8 cellular contexts compared by ENCODE assay signal in genomic region chr2:240579071-240579762, GRCh38. TPM values are rescaled to one million over a fixed set of nuclear protein-coding genes. Genes with fewer than 3 reads are reported as not detected.
DNase-seq lines count a peak whose midpoint lies in the region; ATAC-seq and TF ChIP-seq lines count a peak whose summit lies in the region.
"Had no signal": no experiment of that assay in that cellular context is flagged by ENCODE, and none has a peak within 500 bp of the region (broad histone marks: within the 10 kb centered on the region; RNA-seq: fewer than 3 reads in every experiment).

No MANE protein-coding gene starts in this region.

- POLR2A ChIA-PET in RWPE1 (lab: Yijun Ruan, JAX; ENCODE audit: low non-redundant PET) = interaction anchor here (0.7 to 0.9 kb wide), 2 partner anchors 13 to 482 kb away, joined by 3 read pairs; no protein-coding TSS in a partner anchor

- no peak overlapping the region for H3K4me3 ChIP-seq in GM23248
- H3K4me3 ChIP-seq in skeletal muscle satellite cell (ENCODE audit: low read length) = no peak overlapping the region
- H3K4me3 ChIP-seq: thoracic aorta had no signal

- peaks cover 11% of the 10 kb centered on the region for H3K4me1 ChIP-seq in GM23248 (ENCODE audit: insufficient read depth)
- peaks cover 21% of the 10 kb centered on the region for H3K4me1 ChIP-seq in skeletal muscle satellite cell (ENCODE audit: control insufficient read depth, insufficient read depth, low read length)

- no peaks in the 10 kb centered on the region for H3K9me2 ChIP-seq in GM23248 (ENCODE audit: insufficient read depth)

- H3K9me3 ChIP-seq in GM23248 (ENCODE audit: low read depth) (no peaks in the 10 kb centered on the region), skeletal muscle satellite cell (replicated peaks; ENCODE audit: low read length) (no peaks in the 10 kb centered on the region)
- H3K9me3 ChIP-seq: thoracic aorta had no signal

- peak overlapping the region; percentile 65; the same call in 1 of the 2 replicates for H3K9ac ChIP-seq in GM23248
- H3K9ac ChIP-seq in skeletal muscle satellite cell (ENCODE audit: low read depth, low read length) = no peak overlapping the region

- ATAC-seq in HG02798 (IDR thresholded peaks at IDR 0.05; ENCODE audit: poor library complexity, unreplicated experiment) = no peak

- peaks cover 25% of the 10 kb centered on the region for H3F3A ChIP-seq in GM23248 (ENCODE audit: insufficient read depth)

- H3K27ac ChIP-seq in GM23248 = peak overlapping the region; percentile 80
- H3K27ac ChIP-seq in RWPE1 = peak overlapping the region; percentile 98

- CTCF ChIA-PET in RWPE1 (lab: Yijun Ruan, JAX) = interaction anchor here (0.6 to 1.9 kb wide), 5 partner anchors 8 to 34 kb away, joined by 3 to 16 read pairs (median 5); no protein-coding TSS in a partner anchor

- no peak for TF ChIP-seq CTCF in RWPE1 (conservative IDR thresholded peaks at IDR 0.05; ENCODE audit: low read depth)

- no peaks in the 10 kb centered on the region for H3K27me3 ChIP-seq in GM23248 (replicated peaks; ENCODE audit: insufficient read depth)
- no peaks in the 10 kb centered on the region for H3K27me3 ChIP-seq in skeletal muscle satellite cell (ENCODE audit: control insufficient read depth, insufficient read depth, low read length)

- DNase-seq in GM23248 (no peak), RWPE1 (ENCODE audit: low spot score) (no peak), erythroblast (lab: John Stamatoyannopoulos, UW) (no peak), NCI-H146 (lab: John Stamatoyannopoulos, UW) (no peak)
- no peak for DNase-seq in stimulated activated CD8-positive, alpha-beta memory T cell treated with anti-CD3 and anti-CD28 coated beads, Interleukin-4, amount 100 ng/mL, for 48 hours

- H3K4me2 ChIP-seq in GM23248 (ENCODE audit: unreplicated experiment) (no peak overlapping the region), skeletal muscle satellite cell (ENCODE audit: low read length) (peak overlapping the region; percentile 62)

- peak; percentile 8 for TF ChIP-seq POLR2A in erythroblast (IDR thresholded peaks at IDR 0.05; ENCODE audit: low read length)

- 90 to 96% methylated on average over 12 of the region's 12 CpGs for WGBS in GM23248 (ENCODE audit: low coverage in 1 of 2, low lambda C conversion rate in 2 of 2, missing lambda C conversion rate in 2 of 2), 2 experiments

- H4K20me1 ChIP-seq in GM23248 (ENCODE audit: insufficient read depth) = no peaks in the 10 kb centered on the region; the same call in 1 of the 2 replicates

- in situ Hi-C loops in GM23248 (cut with MboI) = no loop called here

- peaks cover 67% of the 10 kb centered on the region for H3K79me2 ChIP-seq in GM23248 (ENCODE audit: insufficient read depth)

- no peak overlapping the region for H2AFZ ChIP-seq in GM23248

- H3K36me3 ChIP-seq in GM23248 (ENCODE audit: low read depth) (no peaks in the 10 kb centered on the region; the same call in 1 of the 2 replicates), skeletal muscle satellite cell (ENCODE audit: insufficient read depth, low read length) (peaks cover 37% of the 10 kb centered on the region)

RNA-seq across cellular contexts. Expression of gene CAPN10, which starts 7.3 kb away (rescaled TPM):
- 13.3 and 29.5 TPM in 2 replicates for total RNA-seq in GM23248 (2014; rRNA removed; shearing (Covaris generic))
- 10.0 and 11.5 TPM in 2 replicates for polyA plus RNA-seq in GM23248 (2016; fragmentation: Nextera tagmentation; extraction: Ambion mirVana)
- 13.4 and 15.7 TPM in 2 replicates for total RNA-seq in skeletal muscle satellite cell (2012; rRNA removed)

RNA-seq across cellular contexts. Expression of gene RNPEPL1, which starts 10.9 kb away (rescaled TPM):
- total RNA-seq in GM23248 (2014; rRNA removed; shearing (Covaris generic)) = 20.2 and 23.0 TPM in 2 replicates
- 11.1 and 11.2 TPM in 2 replicates for polyA plus RNA-seq in GM23248 (2016; fragmentation: Nextera tagmentation; extraction: Ambion mirVana)
- total RNA-seq in skeletal muscle satellite cell (2012; rRNA removed) = 9.6 and 12.5 TPM in 2 replicates

RNA-seq across cellular contexts. Expression of gene DUSP28, which starts 19.1 kb away (rescaled TPM):
- 1.5 and 3.2 TPM in 2 replicates for total RNA-seq in GM23248 (2014; rRNA removed; shearing (Covaris generic))
- 4.9 and 5.8 TPM in 2 replicates for polyA plus RNA-seq in GM23248 (2016; fragmentation: Nextera tagmentation; extraction: Ambion mirVana)
- 3.3 and 4.2 TPM in 2 replicates for total RNA-seq in skeletal muscle satellite cell (2012; rRNA removed)

RNA-seq across cellular contexts. Expression of gene ANKMY1, which starts 21.4 kb away (rescaled TPM):
- total RNA-seq in GM23248 (2014; rRNA removed; shearing (Covaris generic)) = 10.1 and 12.8 TPM in 2 replicates
- polyA plus RNA-seq in GM23248 (2016; fragmentation: Nextera tagmentation; extraction: Ambion mirVana) = 5.1 and 5.6 TPM in 2 replicates
- total RNA-seq in skeletal muscle satellite cell (2012; rRNA removed) = 8.4 and 10.0 TPM in 2 replicates

RNA-seq across cellular contexts. Expression of gene GPR35, which starts 46.1 kb away (rescaled TPM):
- total RNA-seq in GM23248 (2014; rRNA removed; shearing (Covaris generic)) = 0.25 TPM in 1 of 2 replicates, not detected in the other
- 0.14 and 0.27 TPM in 2 replicates for polyA plus RNA-seq in GM23248 (2016; fragmentation: Nextera tagmentation; extraction: Ambion mirVana)
- under 0.01 TPM in 1 of 2 replicates, not detected in the other for total RNA-seq in skeletal muscle satellite cell (2012; rRNA removed)
